9 cellular contexts compared by ENCODE assay signal in genomic region chr12:12350868-12351463, GRCh38. TPM values are rescaled to one million over a fixed set of nuclear protein-coding genes. Genes with fewer than 3 reads are reported as not detected.
DNase-seq lines count a peak whose midpoint lies in the region; TF ChIP-seq lines count a peak whose summit lies in the region.
"Had no signal": no experiment of that assay in that cellular context is flagged by ENCODE, and none has a peak within 500 bp of the region (broad histone marks: within the 10 kb centered on the region; RNA-seq: fewer than 3 reads in every experiment).

No MANE protein-coding gene starts in this region.

- intact Hi-C loops in activated naive CD4-positive, alpha-beta T cell treated with anti-CD3 and anti-CD28 coated beads for 36 hours (cut with micrococcal nuclease): no loop called here
- intact Hi-C loops in activated T-helper 2 cell treated with anti-CD3 and anti-CD28 coated beads, Interferon-gamma antibody, Interleukin-2, Interleukin-4, amounts not matched to agents 10 μg/mL and 5 μg/mL and 100 μg/mL, durations not matched to agents 14 hours and 24 hours and 36 hours (cut with micrococcal nuclease): loop anchor here (10.0 kb wide), 1 partner anchor 654 kb away; the partner anchor contains the start of gene HEBP1

- peaks cover 27% of the 10 kb centered on the region for H3K4me1 Mint-ChIP-seq in activated naive CD4-positive, alpha-beta T cell treated with anti-CD3 and anti-CD28 coated beads for 36 hours (ENCODE audit: low read depth)
- H3K4me1 Mint-ChIP-seq in activated T-helper 2 cell treated with anti-CD3 and anti-CD28 coated beads, Interferon-gamma antibody, Interleukin-2, Interleukin-4, amounts not matched to agents 10 μg/mL and 5 μg/mL and 100 μg/mL, durations not matched to agents 14 hours and 24 hours and 36 hours (ENCODE audit: low read depth): peaks cover 22% of the 10 kb centered on the region
- no peaks in the 10 kb centered on the region for H3K4me1 Mint-ChIP-seq in type B pancreatic cell (ENCODE audit: unreplicated experiment)

- H3K27ac Mint-ChIP-seq in activated naive CD4-positive, alpha-beta T cell treated with anti-CD3 and anti-CD28 coated beads for 36 hours: peak overlapping the region; percentile 33
- H3K27ac Mint-ChIP-seq in activated T-helper 2 cell treated with anti-CD3 and anti-CD28 coated beads, Interferon-gamma antibody, Interleukin-2, Interleukin-4, amounts not matched to agents 10 μg/mL and 5 μg/mL and 100 μg/mL, durations not matched to agents 14 hours and 24 hours and 36 hours: no peak overlapping the region
- H3K27ac Mint-ChIP-seq in type B pancreatic cell: peak overlapping the region; percentile 73

- no peak for TF ChIP-seq CTCF in type B pancreatic cell (conservative IDR thresholded peaks at IDR 0.05)

- CTCF ChIA-PET in activated naive CD4-positive, alpha-beta T cell treated with anti-CD3 and anti-CD28 coated beads for 36 hours (lab: Charles Lee): interaction anchor here (0.5 to 7.7 kb wide), 6 partner anchors 11 to 386 kb away, joined by 3 to 50 read pairs (median 3); no protein-coding TSS in a partner anchor

- H3K4me3 Mint-ChIP-seq in activated naive CD4-positive, alpha-beta T cell treated with anti-CD3 and anti-CD28 coated beads for 36 hours: peak overlapping the region; percentile 70
- peak overlapping the region; percentile 56 for H3K4me3 Mint-ChIP-seq in activated T-helper 2 cell treated with anti-CD3 and anti-CD28 coated beads, Interferon-gamma antibody, Interleukin-2, Interleukin-4, amounts not matched to agents 10 μg/mL and 5 μg/mL and 100 μg/mL, durations not matched to agents 14 hours and 24 hours and 36 hours (ENCODE audit: low read depth)
- H3K4me3 Mint-ChIP-seq in type B pancreatic cell: peak overlapping the region; percentile 86

- no peaks in the 10 kb centered on the region for H3K27me3 Mint-ChIP-seq in activated naive CD4-positive, alpha-beta T cell treated with anti-CD3 and anti-CD28 coated beads for 36 hours (ENCODE audit: low read depth)
- H3K27me3 Mint-ChIP-seq in activated T-helper 2 cell treated with anti-CD3 and anti-CD28 coated beads, Interferon-gamma antibody, Interleukin-2, Interleukin-4, amounts not matched to agents 10 μg/mL and 5 μg/mL and 100 μg/mL, durations not matched to agents 14 hours and 24 hours and 36 hours (ENCODE audit: low read depth): peaks cover 12% of the 10 kb centered on the region
- H3K27me3 Mint-ChIP-seq in type B pancreatic cell: peaks cover 4% of the 10 kb centered on the region

- peaks cover 5% of the 10 kb centered on the region for H3K9me3 Mint-ChIP-seq in activated naive CD4-positive, alpha-beta T cell treated with anti-CD3 and anti-CD28 coated beads for 36 hours
- H3K9me3 Mint-ChIP-seq in activated T-helper 2 cell treated with anti-CD3 and anti-CD28 coated beads, Interferon-gamma antibody, Interleukin-2, Interleukin-4, amounts not matched to agents 10 μg/mL and 5 μg/mL and 100 μg/mL, durations not matched to agents 14 hours and 24 hours and 36 hours: no peaks in the 10 kb centered on the region
- no peaks in the 10 kb centered on the region for H3K9me3 Mint-ChIP-seq in type B pancreatic cell

- no peak for DNase-seq in activated naive CD4-positive, alpha-beta T cell treated with anti-CD3 and anti-CD28 coated beads for 36 hours
- no peak for DNase-seq in activated naive CD4-positive, alpha-beta T cell treated with anti-CD3 and anti-CD28 coated beads, Interleukin-2, amount 50 U/mL, for 16 hours
- no peak for DNase-seq in activated T-helper 2 cell treated with anti-CD3 and anti-CD28 coated beads, Interferon-gamma antibody, Interleukin-2, Interleukin-4, amounts not matched to agents 10 μg/mL and 5 μg/mL and 100 μg/mL, durations not matched to agents 14 hours and 24 hours and 36 hours (ENCODE audit: low spot score)
- peak; percentile 75 for DNase-seq in kidney tubule cell (ENCODE audit: low spot score)
- no peak for DNase-seq in type B pancreatic cell (ENCODE audit: extremely low spot score, unreplicated experiment)
- DNase-seq in DMS153 (lab: John Stamatoyannopoulos, UW): no peak
- DNase-seq in activated gamma-delta T cell treated with Interleukin-2 at 50 U/mL for 16 hours: no peak
- no peak for DNase-seq in activated effector memory CD4-positive, alpha-beta T cell treated with Interleukin-2 at 50 U/mL for 16 hours
- DNase-seq: foreskin melanocyte had no signal

- H3K36me3 Mint-ChIP-seq in activated naive CD4-positive, alpha-beta T cell treated with anti-CD3 and anti-CD28 coated beads for 36 hours (ENCODE audit: low read depth): no peaks in the 10 kb centered on the region
- H3K36me3 Mint-ChIP-seq in activated T-helper 2 cell treated with anti-CD3 and anti-CD28 coated beads, Interferon-gamma antibody, Interleukin-2, Interleukin-4, amounts not matched to agents 10 μg/mL and 5 μg/mL and 100 μg/mL, durations not matched to agents 14 hours and 24 hours and 36 hours (ENCODE audit: low read depth): no peaks in the 10 kb centered on the region
- peaks cover 15% of the 10 kb centered on the region for H3K36me3 Mint-ChIP-seq in type B pancreatic cell

RNA-seq across cellular contexts. Expression of gene MANSC1, which starts 0.9 kb away (rescaled TPM):
- 1 to 10 TPM; 3.5 TPM for total RNA-seq in activated naive CD4-positive, alpha-beta T cell treated with anti-CD3 and anti-CD28 coated beads for 36 hours
- 0.25 and 1.6 TPM in 2 replicates for total RNA-seq in activated T-helper 2 cell treated with anti-CD3 and anti-CD28 coated beads, Interferon-gamma antibody, Interleukin-2, Interleukin-4, amounts not matched to agents 10 μg/mL and 5 μg/mL and 100 μg/mL, durations not matched to agents 14 hours and 24 hours and 36 hours
- 16.8 and 77.1 TPM in 2 replicates for total RNA-seq in type B pancreatic cell (ENCODE audit: low replicate concordance)

RNA-seq across cellular contexts. Expression of gene BORCS5, which starts 5.9 kb away (rescaled TPM):
- 10 to 100 TPM; 31.2 to 35.6 TPM for total RNA-seq in activated naive CD4-positive, alpha-beta T cell treated with anti-CD3 and anti-CD28 coated beads for 36 hours
- total RNA-seq in activated T-helper 2 cell treated with anti-CD3 and anti-CD28 coated beads, Interferon-gamma antibody, Interleukin-2, Interleukin-4, amounts not matched to agents 10 μg/mL and 5 μg/mL and 100 μg/mL, durations not matched to agents 14 hours and 24 hours and 36 hours: 41.8 and 45.9 TPM in 2 replicates
- total RNA-seq in type B pancreatic cell (ENCODE audit: low replicate concordance): 14.4 and 20.1 TPM in 2 replicates
